ENCODE assay signal across 8 cellular contexts in genomic region chr19:49142866-49143335, GRCh38. TPM values are rescaled to one million over a fixed set of nuclear protein-coding genes. Genes with fewer than 3 reads are reported as not detected.
DNase-seq lines count a peak whose midpoint lies in the region; ATAC-seq and TF ChIP-seq lines count a peak whose summit lies in the region.

No MANE protein-coding gene starts in this region.

- H3K4me1 ChIP-seq in HEK293 (ENCODE audit: control insufficient read depth, insufficient read depth, low read length): no peaks in the 10 kb centered on the region
- peaks cover 3% of the 10 kb centered on the region for H3K4me1 ChIP-seq in NT2/D1 (ENCODE audit: insufficient read depth, insufficient read length)
- H3K4me1 ChIP-seq in neuron (ENCODE audit: insufficient read depth, low read length): peaks cover 10% of the 10 kb centered on the region
- no peaks in the 10 kb centered on the region for H3K4me1 ChIP-seq in thymus (ENCODE audit: control insufficient read depth, insufficient read depth, low read length)

- CTCF ChIA-PET in CD4-positive, alpha-beta T cell (lab: Charles Lee): interaction anchor here (0.8 to 2.0 kb wide), 3 partner anchors 29 to 45 kb away, joined by 3 to 4 read pairs (median 3); partner anchors contain the start of gene LIN7B
- CTCF ChIA-PET in HEK293 (lab: Yijun Ruan, JAX): interaction anchor here (0.6 to 5.4 kb wide), 3 partner anchors 46 to 738 kb away, joined by 3 to 66 read pairs (median 3); no protein-coding TSS in a partner anchor

- TF ChIP-seq CTCF in CD4-positive, alpha-beta T cell (IDR thresholded peaks at IDR 0.05): no peak
- no peak for TF ChIP-seq CTCF in HEK293 (tag by site-specific recombination; IDR thresholded peaks at IDR 0.05)

- no peak overlapping the region for H3K9ac ChIP-seq in NT2/D1 (ENCODE audit: insufficient read length, low read depth)

- intact Hi-C loops in CD4-positive, alpha-beta T cell (cut with DNase I, micrococcal nuclease): no loop called here

- POLR2A ChIA-PET in CD4-positive, alpha-beta T cell (lab: Charles Lee): interaction anchor here (1.1 kb wide), 1 partner anchor 149 kb away, joined by 4 read pairs; the partner anchor contains the start of genes GYS1 and RUVBL2
- POLR2A ChIA-PET in HEK293 (lab: Yijun Ruan, JAX): interaction anchor here (0.7 to 1.3 kb wide), 3 partner anchors 11 to 56 kb away, joined by 3 to 8 read pairs (median 5); no protein-coding TSS in a partner anchor

- peak; percentile 51 for ATAC-seq in CD4-positive, alpha-beta T cell (ENCODE audit: poor library complexity)
- peak; percentile 91 to 96 for ATAC-seq in activated naive CD4-positive, alpha-beta T cell treated with anti-CD3 and anti-CD28 coated beads, Interleukin-2, amount 50 U/mL, for 72 hours
- no peak for ATAC-seq in GM19455 (IDR thresholded peaks at IDR 0.05; ENCODE audit: unreplicated experiment)

- peak in 6 of 10 experiments; percentile 22 to 57 (median 44) for DNase-seq in CD4-positive, alpha-beta T cell
- peak; percentile 72 for DNase-seq in NT2/D1 (ENCODE audit: low read depth, low spot score)
- DNase-seq in activated naive CD4-positive, alpha-beta T cell treated with anti-CD3 and anti-CD28 coated beads, Interleukin-2, amount 50 U/mL, for 72 hours (ENCODE audit: low spot score in 2 of 2): peak in 1 of 2 donors; percentile 78
- DNase-seq in germinal center (ENCODE audit: low spot score): peak; percentile 97

- no peaks in the 10 kb centered on the region for H3K36me3 Mint-ChIP-seq in CD4-positive, alpha-beta T cell (ENCODE audit: low read depth)
- H3K36me3 Mint-ChIP-seq in activated naive CD4-positive, alpha-beta T cell treated with anti-CD3 and anti-CD28 coated beads, Interleukin-2, amount 50 U/mL, for 72 hours: no peaks in the 10 kb centered on the region

- H3K4me3 ChIP-seq in HEK293 (ENCODE audit: low read depth, low read length) (peak overlapping the region; percentile 29), NT2/D1 (ENCODE audit: insufficient read length, low read depth) (no peak overlapping the region), neuron (ENCODE audit: low read length) (peak overlapping the region; percentile 56), thymus (ENCODE audit: low read length) (peak overlapping the region; percentile 0)

- peak overlapping the region; percentile 72 for H3K4me3 Mint-ChIP-seq in CD4-positive, alpha-beta T cell

- peaks cover 8% of the 10 kb centered on the region for H3K27me3 ChIP-seq in CD4-positive, alpha-beta T cell (ENCODE audit: control insufficient read depth, insufficient read depth, low read length)
- H3K27me3 ChIP-seq in NT2/D1 (ENCODE audit: insufficient read depth, insufficient read length) (no peaks in the 10 kb centered on the region), neuron (ENCODE audit: insufficient read depth, low read length) (no peaks in the 10 kb centered on the region), thymus (ENCODE audit: control insufficient read depth, insufficient read depth) (peaks cover 7% of the 10 kb centered on the region)

- peaks cover 38% of the 10 kb centered on the region for H3K27me3 Mint-ChIP-seq in CD4-positive, alpha-beta T cell

- no peak overlapping the region for H3K27ac Mint-ChIP-seq in CD4-positive, alpha-beta T cell
- H3K27ac Mint-ChIP-seq in activated naive CD4-positive, alpha-beta T cell treated with anti-CD3 and anti-CD28 coated beads, Interleukin-2, amount 50 U/mL, for 72 hours: no peak overlapping the region

- H3K9me3 ChIP-seq in CD4-positive, alpha-beta T cell (ENCODE audit: control insufficient read depth, low read length): no peaks in the 10 kb centered on the region
- H3K9me3 ChIP-seq in HEK293 (ENCODE audit: control insufficient read depth, insufficient read depth, low read depth, low read length) (no peaks in the 10 kb centered on the region), NT2/D1 (ENCODE audit: insufficient read depth, low read length) (no peaks in the 10 kb centered on the region), neuron (ENCODE audit: low read length) (no peaks in the 10 kb centered on the region), thymus (ENCODE audit: control insufficient read depth) (no peaks in the 10 kb centered on the region)

- no peaks in the 10 kb centered on the region for H3K9me3 Mint-ChIP-seq in CD4-positive, alpha-beta T cell
- no peaks in the 10 kb centered on the region for H3K9me3 Mint-ChIP-seq in activated naive CD4-positive, alpha-beta T cell treated with anti-CD3 and anti-CD28 coated beads, Interleukin-2, amount 50 U/mL, for 72 hours

- H2AFZ ChIP-seq in neuron (ENCODE audit: low read depth, low read length): peak overlapping the region; percentile 10

- H3K4me1 Mint-ChIP-seq in CD4-positive, alpha-beta T cell (ENCODE audit: low read depth): peaks cover 20% of the 10 kb centered on the region

- 6% methylated on average over 21 of the region's 21 CpGs for WGBS in thymus

- no peak overlapping the region for H3K27ac ChIP-seq in CD4-positive, alpha-beta T cell (ENCODE audit: low read depth, low read length)
- H3K27ac ChIP-seq in HEK293 (ENCODE audit: extremely low read depth, low read depth, low read length): no peak overlapping the region
- H3K27ac ChIP-seq in thymus (ENCODE audit: low read depth): no peak overlapping the region

- H3K36me3 ChIP-seq in HEK293 (ENCODE audit: control insufficient read depth in 2 of 2, insufficient read depth in 1 of 2, low read length in 2 of 2) (no peaks in the 10 kb centered on the region; a peak in 1 of 3 replicates), NT2/D1 (ENCODE audit: insufficient read depth, insufficient read length, low read length) (no peaks in the 10 kb centered on the region), neuron (ENCODE audit: insufficient read depth, low read length) (no peaks in the 10 kb centered on the region), thymus (ENCODE audit: control insufficient read depth, insufficient read depth) (no peaks in the 10 kb centered on the region)

TF ChIP-seq in HEK293, 187 proteins besides CTCF, POLR2A, EP300 and RAD21 (continues in another document):
- no peak for TF ChIP-seq ZNF280C (tag by site-specific recombination; IDR thresholded peaks at IDR 0.05)
- no peak for TF ChIP-seq ZNF202 (tag by site-specific recombination; IDR thresholded peaks at IDR 0.05; ENCODE audit: borderline replicate concordance)
- peak; percentile 92 for TF ChIP-seq SP2 (tag by site-specific recombination; IDR thresholded peaks at IDR 0.05)
- no peak for TF ChIP-seq ZSCAN5A (tag by site-specific recombination; IDR thresholded peaks at IDR 0.05)
- no peak for TF ChIP-seq WT1 (tag by site-specific recombination; IDR thresholded peaks at IDR 0.05)

RNA-seq across cellular contexts. Expression of gene HRC, which starts 12.3 kb away (rescaled TPM):
- not detected for total RNA-seq in CD4-positive, alpha-beta T cell
- total RNA-seq in activated naive CD4-positive, alpha-beta T cell treated with anti-CD3 and anti-CD28 coated beads, Interleukin-2, amount 50 U/mL, for 72 hours: not detected
- 1.1 TPM for polyA plus RNA-seq in thymus

RNA-seq across cellular contexts. Expression of gene TRPM4, which starts 14.7 kb away (rescaled TPM):
- not detected for total RNA-seq in CD4-positive, alpha-beta T cell
- total RNA-seq in activated naive CD4-positive, alpha-beta T cell treated with anti-CD3 and anti-CD28 coated beads, Interleukin-2, amount 50 U/mL, for 72 hours: under 1 TPM; 0.23 to 0.58 TPM
- polyA plus RNA-seq in thymus: 7.6 TPM

RNA-seq across cellular contexts. Expression of gene PPFIA3, which starts 23.6 kb away (rescaled TPM):
- 1 to 10 TPM; 2.0 to 2.8 TPM for total RNA-seq in CD4-positive, alpha-beta T cell
- total RNA-seq in activated naive CD4-positive, alpha-beta T cell treated with anti-CD3 and anti-CD28 coated beads, Interleukin-2, amount 50 U/mL, for 72 hours: 10 to 100 TPM; 10.3 to 11.3 TPM
- polyA plus RNA-seq in thymus: 14.1 TPM

RNA-seq across cellular contexts. Expression of gene C19orf73, which starts 24.0 kb away (rescaled TPM):
- total RNA-seq in CD4-positive, alpha-beta T cell: 1 to 10 TPM; 1.5 to 2.3 TPM
- total RNA-seq in activated naive CD4-positive, alpha-beta T cell treated with anti-CD3 and anti-CD28 coated beads, Interleukin-2, amount 50 U/mL, for 72 hours: 1 to 10 TPM; 1.1 TPM
- 4.0 TPM for polyA plus RNA-seq in thymus

RNA-seq across cellular contexts. Expression of gene LIN7B, which starts 28.7 kb away (rescaled TPM):
- total RNA-seq in CD4-positive, alpha-beta T cell: 1 to 10 TPM; 6.4 to 6.6 TPM
- 10 to 100 TPM in 1 of 2 donors, 1 to 10 TPM in 1; 1.9 to 12.4 TPM for total RNA-seq in activated naive CD4-positive, alpha-beta T cell treated with anti-CD3 and anti-CD28 coated beads, Interleukin-2, amount 50 U/mL, for 72 hours
- 9.0 TPM for polyA plus RNA-seq in thymus
